7 cellular contexts compared by ENCODE assay signal in genomic region chr5:168747987-168748777, GRCh38.
A peak's percentile ranks its signal among the peaks of the same experiment; 100 is the strongest.
DNase-seq lines count a peak whose midpoint lies in the region; ATAC-seq and TF ChIP-seq lines count a peak whose summit lies in the region.

No MANE protein-coding gene starts in this region.

- H3K27ac ChIP-seq in iPS DF 6.9 (ENCODE audit: low read length) = no peak overlapping the region

- peaks cover 5% of the 10 kb centered on the region for H3K9me3 Mint-ChIP-seq in activated naive CD4-positive, alpha-beta T cell treated with anti-CD3 and anti-CD28 coated beads, Interleukin-2, amount 10 ng/mL, durations not matched to agents 7 days and 5 days

- TF ChIP-seq CTCF in GM12875 (IDR thresholded peaks at IDR 0.05; ENCODE audit: borderline replicate concordance, insufficient read depth, low read depth, low read length) = peak; percentile 87
- TF ChIP-seq CTCF in omental fat pad (IDR thresholded peaks at IDR 0.05) = no peak

- no peak overlapping the region for H3K4me3 ChIP-seq in GM12875 (ENCODE audit: low read depth, low read length)
- H3K4me3 ChIP-seq in iPS DF 6.9 (ENCODE audit: low read length) = no peak overlapping the region

- H3K27me3 ChIP-seq in iPS DF 6.9 (ENCODE audit: control insufficient read depth, insufficient read depth, low read length) = no peaks in the 10 kb centered on the region

- no peaks in the 10 kb centered on the region for H3K4me1 Mint-ChIP-seq in activated naive CD4-positive, alpha-beta T cell treated with anti-CD3 and anti-CD28 coated beads, Interleukin-2, amount 10 ng/mL, durations not matched to agents 7 days and 5 days

- H3K36me3 Mint-ChIP-seq in activated naive CD4-positive, alpha-beta T cell treated with anti-CD3 and anti-CD28 coated beads, Interleukin-2, amount 10 ng/mL, durations not matched to agents 7 days and 5 days = no peaks in the 10 kb centered on the region

- H3K9me3 ChIP-seq in iPS DF 6.9 (ENCODE audit: control insufficient read depth, insufficient read depth, low read length) = no peaks in the 10 kb centered on the region

- DNase-seq in NCI-H748 (lab: John Stamatoyannopoulos, UW; ENCODE audit: unreplicated experiment) = peak; percentile 47
- DNase-seq in activated naive CD4-positive, alpha-beta T cell treated with anti-CD3 and anti-CD28 coated beads, Interleukin-2, amount 10 ng/mL, durations not matched to agents 7 days and 5 days = peak; percentile 52
- peak; percentile 87 for DNase-seq in iPS DF 6.9 (ENCODE audit: low read depth, low spot score)
- DNase-seq in stimulated activated CD4-positive, alpha-beta T cell treated with anti-CD3 and anti-CD28 coated beads, TNF-alpha, amount 100 ng/mL, for 48 hours (ENCODE audit: low read depth in 3 of 3) = peak; percentile 15 to 60 (median 30)
- DNase-seq in omental fat pad (ENCODE audit: low spot score) = no peak

- H3K27me3 Mint-ChIP-seq in activated naive CD4-positive, alpha-beta T cell treated with anti-CD3 and anti-CD28 coated beads, Interleukin-2, amount 10 ng/mL, durations not matched to agents 7 days and 5 days = no peaks in the 10 kb centered on the region

- ATAC-seq in HG02759 (IDR thresholded peaks at IDR 0.05; ENCODE audit: unreplicated experiment) = peak; percentile 85
- no peak for ATAC-seq in omental fat pad (ENCODE audit: low FRiP score)

- no peaks in the 10 kb centered on the region for H3K36me3 ChIP-seq in iPS DF 6.9 (ENCODE audit: control insufficient read depth, insufficient read depth, low read length)

- H3K4me1 ChIP-seq in iPS DF 6.9 (ENCODE audit: control insufficient read depth, insufficient read depth, low read length) = peaks cover 2% of the 10 kb centered on the region; the same call in 1 of the 2 replicates

- CTCF ChIA-PET in activated naive CD4-positive, alpha-beta T cell treated with anti-CD3 and anti-CD28 coated beads, Interleukin-2, amount 10 ng/mL, durations not matched to agents 7 days and 5 days (lab: Charles Lee) = interaction anchor here (0.9 to 1.3 kb wide), 4 partner anchors 87 to 200 kb away, joined by 3 to 4 read pairs (median 4); no protein-coding TSS in a partner anchor

- WGBS in iPS DF 6.9 (ENCODE audit: insufficient coverage, insufficient read length) = no CpG with 5 or more reads among the region's 19 CpGs

- H3K27ac Mint-ChIP-seq in activated naive CD4-positive, alpha-beta T cell treated with anti-CD3 and anti-CD28 coated beads, Interleukin-2, amount 10 ng/mL, durations not matched to agents 7 days and 5 days = no peak overlapping the region

- H3K4me3 Mint-ChIP-seq in activated naive CD4-positive, alpha-beta T cell treated with anti-CD3 and anti-CD28 coated beads, Interleukin-2, amount 10 ng/mL, durations not matched to agents 7 days and 5 days = no peak overlapping the region
